13 cellular contexts compared by ENCODE assay signal in the genomic region with DNA sequence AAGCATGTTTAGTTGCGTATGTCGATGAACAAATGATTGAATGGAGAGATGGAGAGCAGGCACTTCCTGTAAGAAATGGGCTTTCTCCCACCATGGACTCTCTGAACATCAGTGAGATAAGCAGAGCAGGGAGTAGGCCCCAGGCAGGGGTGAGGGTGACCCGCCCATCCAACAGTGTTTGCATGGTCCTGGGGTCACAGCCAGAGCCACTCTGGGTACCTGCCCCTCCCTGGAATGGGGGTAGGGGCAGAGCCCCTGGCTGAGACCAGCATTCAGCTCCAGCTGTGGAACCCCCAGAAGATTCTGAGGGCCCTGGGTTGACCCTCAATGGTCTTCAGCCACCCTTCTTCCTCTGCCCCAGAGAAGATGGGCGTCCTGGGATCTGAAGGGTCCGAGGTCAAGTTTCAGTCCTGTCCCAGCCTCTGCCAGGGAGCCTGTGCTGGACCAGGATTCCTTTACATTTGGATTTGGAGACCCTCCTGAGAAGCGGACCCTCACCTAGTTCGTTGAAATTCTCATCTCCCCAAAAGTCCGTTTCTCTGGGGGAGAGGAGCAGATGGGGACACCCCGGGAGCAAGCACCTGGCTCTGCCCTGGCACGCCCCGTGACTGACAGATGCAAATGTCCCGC. TPM values are rescaled to one million over a fixed set of nuclear protein-coding genes. Genes with fewer than 3 reads are reported as not detected.
DNase-seq lines count a peak whose midpoint lies in the region; ATAC-seq and TF ChIP-seq lines count a peak whose summit lies in the region.
"Had no signal": no experiment of that assay in that cellular context is flagged by ENCODE, and none has a peak within 500 bp of the region (broad histone marks: within the 10 kb centered on the region; RNA-seq: fewer than 3 reads in every experiment).

No MANE protein-coding gene starts in this region.

- no peak overlapping the region for H3K9ac ChIP-seq in iPS-20b (ENCODE audit: low read depth, low read length)

- H3K36me3 ChIP-seq in iPS-20b (ENCODE audit: insufficient read depth, low read depth, low read length) = no peaks in the 10 kb centered on the region; the same call in 1 of the 2 replicates
- no peaks in the 10 kb centered on the region for H3K36me3 ChIP-seq in sigmoid colon
- H3K36me3 ChIP-seq in gastroesophageal sphincter = no peaks in the 10 kb centered on the region
- H3K36me3 ChIP-seq: upper lobe of left lung had no signal

- peak; percentile 57 for DNase-seq in activated CD8-positive, alpha-beta memory T cell treated with anti-CD3 and anti-CD28 coated beads, Interleukin-2, amount 50 U/mL, for 48 hours
- no peak for DNase-seq in activated CD8-positive, alpha-beta memory T cell treated with anti-CD3 and anti-CD28 coated beads for 24 hours
- DNase-seq in T-cell = no peak
- peak; percentile 40 for DNase-seq in sigmoid colon
- no peak for DNase-seq in HFFc6
- DNase-seq: amygdala, HCEC 1CT, islet precursor cell had no signal

- H3K27me3 Mint-ChIP-seq in T-cell = peaks cover 39 to 46% of the 10 kb centered on the region in 2 donors
- peaks cover 32% of the 10 kb centered on the region for H3K27me3 Mint-ChIP-seq in HFFc6 (ENCODE audit: insufficient read depth)

- H3K4me1 Mint-ChIP-seq in T-cell (peaks cover 52 to 70% (median 55%) of the 10 kb centered on the region in 3 donors), HFFc6 (ENCODE audit: low read depth) (peaks cover 40% of the 10 kb centered on the region)

- no peak for TF ChIP-seq EP300 in sigmoid colon (IDR thresholded peaks at IDR 0.05)
- TF ChIP-seq EP300 in gastroesophageal sphincter (IDR thresholded peaks at IDR 0.05) = no peak

- POLR2A ChIA-PET in T-cell (lab: Charles Lee) = interaction anchor here in 1 of 2 donors (0.6 kb wide), 1 partner anchor 21 kb away, joined by 3 read pairs; no protein-coding TSS in a partner anchor

- H3K27ac ChIP-seq in iPS-20b (ENCODE audit: low read length) (no peak overlapping the region), sigmoid colon (no peak overlapping the region), gastroesophageal sphincter (no peak overlapping the region)
- H3K27ac ChIP-seq: upper lobe of left lung had no signal

- H3K27me3 ChIP-seq in iPS-20b (ENCODE audit: insufficient read depth, low read length) = peaks cover 75% of the 10 kb centered on the region
- H3K27me3 ChIP-seq in sigmoid colon = peaks cover 36 to 68% (median 52%) of the 10 kb centered on the region in 3 donors
- H3K27me3 ChIP-seq in gastroesophageal sphincter = peaks cover 69% of the 10 kb centered on the region

- no peaks in the 10 kb centered on the region for H3K36me3 Mint-ChIP-seq in T-cell
- peaks cover 4% of the 10 kb centered on the region; the same call in 1 of the 2 replicates for H3K36me3 Mint-ChIP-seq in HFFc6 (ENCODE audit: low read depth)

- H3K4me1 ChIP-seq in iPS-20b (ENCODE audit: insufficient read depth, low read length) = peaks cover 27% of the 10 kb centered on the region
- H3K4me1 ChIP-seq in sigmoid colon = peaks cover 0 to 76% (median 65%) of the 10 kb centered on the region in 4 donors
- H3K4me1 ChIP-seq in gastroesophageal sphincter = peaks cover 2 to 80% (median 39%) of the 10 kb centered on the region in 3 donors

- H3K9me3 ChIP-seq in iPS-20b (ENCODE audit: insufficient read depth, low read depth, low read length) (no peaks in the 10 kb centered on the region), sigmoid colon (no peaks in the 10 kb centered on the region), gastroesophageal sphincter (no peaks in the 10 kb centered on the region)
- H3K9me3 ChIP-seq: upper lobe of left lung had no signal

- 26 to 54% methylated on average over 12 of the region's 12 CpGs for WGBS in sigmoid colon, 2 donors
- 36 to 90% methylated on average over 2 to 4 of the region's 12 CpGs for WGBS in gastroesophageal sphincter (ENCODE audit: low coverage in 1 of 2), 2 donors

- TF ChIP-seq CTCF in sigmoid colon (IDR thresholded peaks at IDR 0.05) = no peak
- TF ChIP-seq CTCF in gastroesophageal sphincter (IDR thresholded peaks at IDR 0.05) = no peak
- no peak for TF ChIP-seq CTCF in HFFc6 (IDR thresholded peaks at IDR 0.05)

- CTCF ChIA-PET in T-cell (lab: Charles Lee) = no interaction called here

- intact Hi-C loops in sigmoid colon (cut with DNase I) = no loop called here

- H3K9me3 Mint-ChIP-seq in T-cell = no peaks in the 10 kb centered on the region
- no peaks in the 10 kb centered on the region; the same call in 1 of the 2 replicates for H3K9me3 Mint-ChIP-seq in HFFc6

- no peak overlapping the region for H3K27ac Mint-ChIP-seq in T-cell
- no peak overlapping the region for H3K27ac Mint-ChIP-seq in HFFc6

- H3K4me3 ChIP-seq in iPS-20b (ENCODE audit: low read length) = peak overlapping the region; percentile 75; the same call in 1 of the 2 replicates
- H3K4me3 ChIP-seq in sigmoid colon = no peak overlapping the region
- peak overlapping the region in 1 of 2 donors; percentile 44 for H3K4me3 ChIP-seq in gastroesophageal sphincter

- H3K4me3 Mint-ChIP-seq in T-cell = peak overlapping the region; percentile 73 to 97 (median 75)
- no peak overlapping the region for H3K4me3 Mint-ChIP-seq in HFFc6

- ATAC-seq in T-cell (replicated peaks in 1 of 4) = no peak
- ATAC-seq in gastroesophageal sphincter = no peak
- ATAC-seq in HG02763 (IDR thresholded peaks at IDR 0.05; ENCODE audit: unreplicated experiment) = no peak

- TF ChIP-seq POLR2A in sigmoid colon (IDR thresholded peaks at IDR 0.05) (no peak), gastroesophageal sphincter (IDR thresholded peaks at IDR 0.05) (no peak)

RNA-seq across cellular contexts. Expression of a gene that starts 2.4 kb away (rescaled TPM):
- not detected for total RNA-seq in T-cell
- not detected for total RNA-seq in sigmoid colon
- polyA plus RNA-seq in sigmoid colon = under 1 TPM in 1 of 3 donors, not detected in 2; 0.10 TPM
- total RNA-seq in gastroesophageal sphincter = not detected
- total RNA-seq in HFFc6 (2021; fragmentation: NEBNext Ultra II Directional; extraction: Animal tissue kit (Norgen Biotek cat#: 25700)) = not detected
- polyA plus RNA-seq: endothelial cell of umbilical vein had no signal

RNA-seq across cellular contexts. Expression of a gene that starts 5.0 kb away (rescaled TPM):
- total RNA-seq in T-cell = 10 to 100 TPM; 13.1 to 29.7 (median 26.0) TPM
- total RNA-seq in sigmoid colon = 10 to 100 TPM; 23.0 to 45.7 (median 29.8) TPM
- 10 to 100 TPM; 17.8 to 64.9 (median 26.4) TPM for polyA plus RNA-seq in sigmoid colon
- 10 to 100 TPM; 11.4 to 28.2 (median 21.8) TPM for total RNA-seq in gastroesophageal sphincter
- total RNA-seq in HFFc6 (2021; fragmentation: NEBNext Ultra II Directional; extraction: Animal tissue kit (Norgen Biotek cat#: 25700)) = 10 to 100 TPM; 51.8 to 64.6 (median 54.8) TPM

RNA-seq across cellular contexts. Expression of a gene that starts 40.0 kb away (rescaled TPM):
- total RNA-seq in T-cell (100 to 1,000 TPM; 232 to 364 (median 244) TPM), sigmoid colon (100 to 1,000 TPM; 124 to 143 (median 140) TPM), gastroesophageal sphincter (100 to 1,000 TPM in 2 of 4 donors, 10 to 100 TPM in 2; 92.5 to 163 (median 115) TPM)
- polyA plus RNA-seq in sigmoid colon = 10 to 100 TPM; 15.7 to 60.5 (median 23.4) TPM
- total RNA-seq in HFFc6 (2021; fragmentation: NEBNext Ultra II Directional; extraction: Animal tissue kit (Norgen Biotek cat#: 25700)) = 10 to 100 TPM; 56.2 to 61.6 (median 59.1) TPM

Comparison
In these comparisons a context has a peak if more than half of its experiments do, and no peak if none do; other contexts are left out.
1. DNase-seq: peak in activated CD8-positive, alpha-beta memory T cell treated with anti-CD3 and anti-CD28 coated beads, Interleukin-2, amount 50 U/mL, for 48 hours (single experiment) and sigmoid colon (single experiment); none in activated CD8-positive, alpha-beta memory T cell treated with anti-CD3 and anti-CD28 coated beads for 24 hours (single experiment), T-cell (0 of 34) and HFFc6 (single experiment).